ENCODE assay signal across 11 cellular contexts in the genomic region with DNA sequence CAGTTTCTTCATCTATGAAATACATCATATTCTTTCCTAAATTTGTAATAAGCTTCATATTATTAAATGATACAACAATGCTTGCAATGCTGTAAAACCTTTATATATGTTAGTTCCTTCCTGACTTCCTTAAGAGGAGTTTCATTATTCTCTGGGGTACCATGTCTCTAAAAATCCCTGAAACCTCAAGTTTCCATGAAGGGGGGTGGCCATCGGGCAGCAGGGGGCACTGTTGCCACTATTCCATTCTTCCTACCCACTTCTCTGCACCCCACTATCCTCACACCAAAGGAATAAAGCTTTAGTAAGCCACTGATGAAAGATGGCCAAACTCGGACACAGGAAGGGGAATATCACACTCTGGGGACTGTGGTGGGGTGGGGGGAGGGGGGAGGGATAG. TPM values are rescaled to one million over a fixed set of nuclear protein-coding genes. Genes with fewer than 3 reads are reported as not detected.
DNase-seq lines count a peak whose midpoint lies in the region; ATAC-seq, FAIRE-seq and TF ChIP-seq lines count a peak whose summit lies in the region.
"Had no signal": no experiment of that assay in that cellular context is flagged by ENCODE, and none has a peak within 500 bp of the region (broad histone marks: within the 10 kb centered on the region; RNA-seq: fewer than 3 reads in every experiment).

No MANE protein-coding gene starts in this region.

- RAD21 ChIA-PET in GM12878 (lab: Charles Lee; ENCODE audit: unreplicated experiment): interaction anchor here (0.5 kb wide), 1 partner anchor 322 kb away, joined by 4 read pairs; no protein-coding TSS in a partner anchor

- no peaks in the 10 kb centered on the region for H4K20me1 ChIP-seq in GM12878 (ENCODE audit: control insufficient read depth, insufficient read depth)

- no peak overlapping the region for H3K27ac Mint-ChIP-seq in activated CD4-positive, alpha-beta T cell treated with anti-CD3 and anti-CD28 coated beads for 36 hours
- H3K27ac Mint-ChIP-seq in neural crest cell (ENCODE audit: unreplicated experiment): no peak overlapping the region

- no TSS peak for BruUV-seq in GM12878 (replicated peaks; lab: Mats Ljungman, UMichigan)

- no peaks in the 10 kb centered on the region for H3K79me2 ChIP-seq in GM12878 (ENCODE audit: control insufficient read depth, insufficient read depth, low read length)

- peak; percentile 31 for DNase-seq in activated CD4-positive, alpha-beta T cell treated with anti-CD3 and anti-CD28 coated beads for 36 hours
- DNase-seq in activated CD4-positive, alpha-beta T cell treated with anti-CD3 and anti-CD28 coated beads for 4 hours: no peak
- peak; percentile 40 for DNase-seq in KBM-7
- DNase-seq in GM12878 (ENCODE audit: low read depth, low spot score): no peak
- no peak for DNase-seq in neural crest cell (ENCODE audit: low read depth, low spot score)
- DNase-seq in NK-92 (lab: John Stamatoyannopoulos, UW; ENCODE audit: unreplicated experiment): no peak
- no peak for DNase-seq in omental fat pad (ENCODE audit: low spot score)
- DNase-seq: adrenal gland had no signal

- H3K4me3 ChIP-seq in GM12878: no peak overlapping the region
- H3K4me3 ChIP-seq: adrenal gland had no signal

- peaks cover 6% of the 10 kb centered on the region for H3K27me3 Mint-ChIP-seq in activated CD4-positive, alpha-beta T cell treated with anti-CD3 and anti-CD28 coated beads for 36 hours
- peaks cover 3% of the 10 kb centered on the region for H3K27me3 Mint-ChIP-seq in neural crest cell (ENCODE audit: low read depth)

- TF ChIP-seq RAD21 in GM12878 (IDR thresholded peaks at IDR 0.05; ENCODE audit: insufficient read depth, low read depth, low read length): no peak

- H3K36me3 ChIP-seq in GM12878 (ENCODE audit: control insufficient read depth in 2 of 2, insufficient read depth in 2 of 2, low read length in 1 of 2): no peaks in the 10 kb centered on the region
- H3K36me3 ChIP-seq: adrenal gland had no signal

- H3K9me3 Mint-ChIP-seq in activated CD4-positive, alpha-beta T cell treated with anti-CD3 and anti-CD28 coated beads for 36 hours (ENCODE audit: low read depth): no peaks in the 10 kb centered on the region
- H3K9me3 Mint-ChIP-seq in neural crest cell: no peaks in the 10 kb centered on the region

- no peak overlapping the region for H3K4me3 Mint-ChIP-seq in activated CD4-positive, alpha-beta T cell treated with anti-CD3 and anti-CD28 coated beads for 36 hours
- no peak overlapping the region for H3K4me3 Mint-ChIP-seq in neural crest cell

- H3K27me3 ChIP-seq in GM12878 (replicated peaks in 1 of 2; ENCODE audit: control insufficient read depth in 2 of 2, insufficient read depth in 2 of 2, low read length in 1 of 2): no peaks in the 10 kb centered on the region

- POLR2A ChIA-PET in activated CD4-positive, alpha-beta T cell treated with anti-CD3 and anti-CD28 coated beads for 36 hours (lab: Charles Lee): no interaction called here
- POLR2A ChIA-PET in GM12878 (lab: Charles Lee): interaction anchor here (0.6 kb wide), 1 partner anchor 27 kb away, joined by 8 read pairs; no protein-coding TSS in a partner anchor

- no peak overlapping the region for H3K27ac ChIP-seq in GM12878 (ENCODE audit: control insufficient read depth, insufficient read depth)
- H3K27ac ChIP-seq: adrenal gland had no signal

- TF ChIP-seq POLR2A in GM12878 (IDR thresholded peaks at IDR 0.05; ENCODE audit: low read depth, low read length): no peak

- no peak overlapping the region for H3K9ac ChIP-seq in GM12878 (ENCODE audit: control insufficient read depth, insufficient read depth, low read length)

- CTCF ChIA-PET in activated CD4-positive, alpha-beta T cell treated with anti-CD3 and anti-CD28 coated beads for 36 hours (lab: Charles Lee): interaction anchor here (0.7 to 1.2 kb wide), 6 partner anchors 13 to 253 kb away, joined by 3 to 4 read pairs (median 4); no protein-coding TSS in a partner anchor
- CTCF ChIA-PET in GM12878 (lab: Yijun Ruan, JAX): interaction anchor here (0.5 to 2.9 kb wide), 11 partner anchors 9 to 539 kb away, joined by 3 to 11 read pairs (median 4); no protein-coding TSS in a partner anchor

- no peak for ATAC-seq in activated CD4-positive, alpha-beta T cell treated with anti-CD3 and anti-CD28 coated beads for 36 hours
- ATAC-seq in GM12878 (peak; percentile 25; the same call in 1 of the 3 replicates), HG03354 (IDR thresholded peaks at IDR 0.05; ENCODE audit: poor library complexity, severe bottlenecking, unreplicated experiment) (no peak), omental fat pad (ENCODE audit: low FRiP score) (no peak)

- peak; percentile 20 to 37 (median 27); a peak in 4 of 6 replicates for TF ChIP-seq CTCF in GM12878 (IDR thresholded peaks at IDR 0.05 in 2 of 3, conservative IDR thresholded peaks at IDR 0.05 in 1 of 3; ENCODE audit: control insufficient read depth in 2 of 3, extremely low read depth in 1 of 3, insufficient read depth in 1 of 3, low read depth in 3 of 3, low read length in 3 of 3)
- peak; percentile 45 for TF ChIP-seq CTCF in neural crest cell (conservative IDR thresholded peaks at IDR 0.05)
- TF ChIP-seq CTCF in omental fat pad (IDR thresholded peaks at IDR 0.05): no peak

- H2AFZ ChIP-seq in GM12878 (ENCODE audit: control insufficient read depth, low read depth, low read length): no peak overlapping the region

- intact Hi-C loops in activated CD4-positive, alpha-beta T cell treated with anti-CD3 and anti-CD28 coated beads for 36 hours (cut with DNase I, micrococcal nuclease): no loop called here
- intact Hi-C loops in GM12878 (cut with micrococcal nuclease; ENCODE audit: unreplicated experiment): no loop called here

- H3K4me1 ChIP-seq in GM12878 (ENCODE audit: control insufficient read depth, insufficient read depth, low read length): no peaks in the 10 kb centered on the region
- H3K4me1 ChIP-seq: adrenal gland had no signal

- no peaks in the 10 kb centered on the region for H3K36me3 Mint-ChIP-seq in activated CD4-positive, alpha-beta T cell treated with anti-CD3 and anti-CD28 coated beads for 36 hours (ENCODE audit: low read depth)
- no peaks in the 10 kb centered on the region for H3K36me3 Mint-ChIP-seq in neural crest cell (ENCODE audit: low read depth)

- 6% methylated on average over 2 of the region's 2 CpGs for WGBS in GM12878 (ENCODE audit: insufficient coverage, insufficient replicate concordance, low lambda C conversion rate, missing lambda C conversion rate)

- TF ChIP-seq EP300 in GM12878 (IDR thresholded peaks at IDR 0.05; ENCODE audit: borderline replicate concordance in 1 of 2, control insufficient read depth in 1 of 2, low read depth in 2 of 2, low read length in 2 of 2): no peak

- no peaks in the 10 kb centered on the region for H3K9me3 ChIP-seq in GM12878 (replicated peaks; ENCODE audit: control insufficient read depth, insufficient read depth, low read length)
- H3K9me3 ChIP-seq: adrenal gland had no signal

- FAIRE-seq in GM12878 (lab: Jason Lieb, UNC): no peak

- SMC1A ChIA-PET in GM12878 (lab: Charles Lee; ENCODE audit: uncharacterized antibody, unreplicated experiment): interaction anchor here (0.8 to 1.0 kb wide), 3 partner anchors 9 to 82 kb away, joined by 3 read pairs; no protein-coding TSS in a partner anchor

- H3K4me1 Mint-ChIP-seq in activated CD4-positive, alpha-beta T cell treated with anti-CD3 and anti-CD28 coated beads for 36 hours: no peaks in the 10 kb centered on the region
- H3K4me1 Mint-ChIP-seq in neural crest cell: peaks cover 17% of the 10 kb centered on the region

- in situ Hi-C loops in KBM-7 (cut with MboI; ENCODE audit: low pct_unique_long_range_greater_than_20kb, low sequenced_read_pairs): no loop called here
- in situ Hi-C loops in GM12878 (cut with MboI): no loop called here

- no peak overlapping the region for H3K4me2 ChIP-seq in GM12878 (ENCODE audit: control insufficient read depth, insufficient read depth)

TF ChIP-seq in GM12878, 131 proteins besides CTCF, POLR2A, EP300 and RAD21 (continues in another document):
- no peak for TF ChIP-seq STAT1 (conservative IDR thresholded peaks at IDR 0.05)
- no peak for TF ChIP-seq NBN (IDR thresholded peaks at IDR 0.05)
- no peak for TF ChIP-seq RFX5 (IDR thresholded peaks at IDR 0.05; ENCODE audit: low read depth, low read length)
- no peak for TF ChIP-seq ATF2 (IDR thresholded peaks at IDR 0.05; ENCODE audit: low read length)
- TF ChIP-seq YY1 (IDR thresholded peaks at IDR 0.05; ENCODE audit: low read depth, low read length): no peak

RNA-seq across cellular contexts. Expression of gene DMRTB1, which starts 9.0 kb away (rescaled TPM):
- under 1 TPM; 0.23 to 0.25 TPM for total RNA-seq in activated CD4-positive, alpha-beta T cell treated with anti-CD3 and anti-CD28 coated beads for 36 hours
- total RNA-seq in GM12878 (2013; cell fraction: nucleolus; rRNA removed): not detected in 2 replicates
- total RNA-seq in GM12878 (2014; rRNA removed) (not detected in 2 replicates), GM12878 (2014; rRNA removed; fragmentation: Illumina TruSeq; extraction: Trizol) (not detected in 2 replicates), GM12878 (2021) (not detected in 2 replicates), neural crest cell (not detected in 2 replicates), omental fat pad (not detected)
- not detected for polyA plus RNA-seq in GM12878 (2011; ENCODE audit: low read depth)
- polyA plus RNA-seq in GM12878 (2011; rRNA removed) (not detected in 2 replicates), GM12878 (2014; fragmentation: Illumina TruSeq; extraction: Trizol) (not detected in 2 replicates), GM12878 (2014; fragmentation: Nextera tagmentation; extraction: Ambion mirVana) (not detected), GM12878 (2014; rRNA removed) (not detected in 2 replicates), GM12878 (2016; fragmentation: Nextera tagmentation; extraction: Ambion mirVana) (not detected)
- polyA plus RNA-seq in GM12878 (2011; cell fraction: cytosol; rRNA removed): not detected in 2 replicates
- polyA plus RNA-seq in GM12878 (2011; cell fraction: nucleus; rRNA removed): not detected in 2 replicates
- not detected in 2 replicates for polyA plus RNA-seq in GM12878 (2012)
- polyA minus RNA-seq in GM12878 (2011; rRNA and poly(A)+ RNA removed): not detected in 2 replicates
- not detected in 2 replicates for polyA minus RNA-seq in GM12878 (2011; cell fraction: cytosol; rRNA and poly(A)+ RNA removed)
- polyA minus RNA-seq in GM12878 (2011; cell fraction: nucleus; rRNA and poly(A)+ RNA removed): not detected in 2 replicates
- total RNA-seq: adrenal gland, fibroblast of lung, mononuclear cell had no signal
- polyA plus RNA-seq: adrenal gland, fibroblast of lung had no signal

Comparison
In these comparisons a context has a peak if more than half of its experiments do, and no peak if none do; other contexts are left out.
1. DNase-seq: peak in activated CD4-positive, alpha-beta T cell treated with anti-CD3 and anti-CD28 coated beads for 36 hours (single experiment) and KBM-7 (single experiment); none in activated CD4-positive, alpha-beta T cell treated with anti-CD3 and anti-CD28 coated beads for 4 hours (0 of 2), GM12878 (single experiment), neural crest cell (single experiment), NK-92 (single experiment) and omental fat pad (single experiment).
2. CTCF ChIP-seq: peak in GM12878 (3 of 3) and neural crest cell (single experiment); none in omental fat pad (0 of 3).